Comparison of ENCODE assay signal across 35 cellular contexts in the genomic region with DNA sequence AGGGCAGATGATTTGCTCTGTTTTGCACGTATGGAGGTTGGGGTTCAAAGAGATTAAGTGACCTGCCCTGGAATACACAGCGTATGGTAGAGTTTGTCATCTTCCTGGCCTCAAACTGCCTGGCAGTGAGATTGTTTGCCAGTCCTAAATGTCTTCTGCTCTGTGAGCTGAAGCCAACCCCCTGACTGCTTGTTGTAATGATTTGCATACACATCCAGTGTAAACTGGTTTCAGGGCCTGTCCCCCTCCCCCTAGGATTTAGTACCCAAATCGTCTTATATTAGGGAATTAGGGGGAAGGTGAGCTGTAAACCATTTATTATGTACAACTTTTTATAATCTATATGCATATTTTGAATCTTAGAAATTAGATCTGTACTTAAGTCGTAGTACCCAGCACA.
"Had no signal": no experiment of that assay in that cellular context is flagged by ENCODE, and none has a peak within 500 bp of the region (broad histone marks: within the 10 kb centered on the region; RNA-seq: fewer than 3 reads in every experiment).

No MANE protein-coding gene starts in this region.

- ATAC-seq: activated CD8-positive, alpha-beta T cell treated with anti-CD3 and anti-CD28 coated beads, Interleukin-2, amount 10 ng/mL, durations not matched to agents 7 days and 5 days; activated T-cell treated with anti-CD3 and anti-CD28 coated beads, Interleukin-2, amount 50 U/mL, for 4 hours; Right ventricle myocardium inferior; SK-N-SH treated with all-trans-retinoic acid at 6 μM for 48 hours had no signal

- H3K4me3 ChIP-seq: PC-9 had no signal

- FAIRE-seq: colon, RCC 7860 had no signal

- H3K4me3 Mint-ChIP-seq: activated CD4-positive, alpha-beta T cell treated with anti-CD3 and anti-CD28 coated beads, Interleukin-2, amount 10 ng/mL, durations not matched to agents 24 days and 14 days; activated CD8-positive, alpha-beta T cell treated with anti-CD3 and anti-CD28 coated beads, Interleukin-2, amount 10 ng/mL, durations not matched to agents 7 days and 5 days; activated naive CD8-positive, alpha-beta T cell treated with anti-CD3 and anti-CD28 coated beads for 36 hours; activated T-cell treated with anti-CD3 and anti-CD28 coated beads, Interleukin-2, amount 50 U/mL, for 4 hours had no signal

- H3K27ac Mint-ChIP-seq: activated CD4-positive, alpha-beta T cell treated with anti-CD3 and anti-CD28 coated beads, Interleukin-2, amount 10 ng/mL, durations not matched to agents 24 days and 14 days; activated CD8-positive, alpha-beta T cell treated with anti-CD3 and anti-CD28 coated beads, Interleukin-2, amount 10 ng/mL, durations not matched to agents 7 days and 5 days; activated naive CD8-positive, alpha-beta T cell treated with anti-CD3 and anti-CD28 coated beads for 36 hours had no signal

- H3K27me3 ChIP-seq: brain microvascular endothelial cell had no signal

- H3K9me3 Mint-ChIP-seq: activated CD4-positive, alpha-beta T cell treated with anti-CD3 and anti-CD28 coated beads, Interleukin-2, amount 10 ng/mL, durations not matched to agents 24 days and 14 days; activated naive CD8-positive, alpha-beta T cell treated with anti-CD3 and anti-CD28 coated beads for 36 hours; activated T-cell treated with anti-CD3 and anti-CD28 coated beads, Interleukin-2, amount 50 U/mL, for 4 hours had no signal

- DNase-seq: activated CD4-positive, alpha-beta T cell treated with anti-CD3 and anti-CD28 coated beads, Interleukin-2, amount 10 ng/mL, durations not matched to agents 24 days and 14 days; activated CD4-positive, alpha-beta T cell treated with anti-CD3 and anti-CD28 coated beads, Interleukin-2, amount 50 U/mL, for 4 hours; activated CD8-positive, alpha-beta T cell treated with anti-CD3 and anti-CD28 coated beads, Interleukin-2, amount 10 ng/mL, durations not matched to agents 7 days and 5 days; activated effector memory CD4-positive, alpha-beta T cell treated with anti-CD3 and anti-CD28 coated beads, Interleukin-2, amount 50 U/mL, for 16 hours; activated naive CD4-positive, alpha-beta T cell; activated naive CD4-positive, alpha-beta T cell treated with anti-CD3 and anti-CD28 coated beads, Interleukin-2, amount 50 U/mL, for 16 hours; activated naive CD8-positive, alpha-beta T cell treated with anti-CD3 and anti-CD28 coated beads for 36 hours; activated T-cell treated with anti-CD3 and anti-CD28 coated beads, Interleukin-2, amount 50 U/mL, for 4 hours; amniotic stem cell; aorta; brain microvascular endothelial cell; central memory CD4-positive, alpha-beta T cell; MM.1S; MV-4-11; NCI-H1092; NCI-H1436 treated with DMSO at 0.1 percent for 48 hours; NCI-H1694 treated with DMSO at 0.1 percent for 48 hours; NCI-H2029; NCI-H2171; NCI-H510A; NCI-H69; NK-92 treated with Interleukin-12 subunit alpha and Interleukin-12 subunit beta, amount 100 ng/mL, for 24 hours; PC-9; SIG-M5; SW 1271; T-helper 1 cell; T-helper 2 cell; T-helper 9 cell had no signal

- H3K27ac ChIP-seq: brain microvascular endothelial cell, KMS-11, PC-9, RWPE1, VCaP had no signal
